Comparison of ENCODE assay signal across 8 cellular contexts in the genomic region with DNA sequence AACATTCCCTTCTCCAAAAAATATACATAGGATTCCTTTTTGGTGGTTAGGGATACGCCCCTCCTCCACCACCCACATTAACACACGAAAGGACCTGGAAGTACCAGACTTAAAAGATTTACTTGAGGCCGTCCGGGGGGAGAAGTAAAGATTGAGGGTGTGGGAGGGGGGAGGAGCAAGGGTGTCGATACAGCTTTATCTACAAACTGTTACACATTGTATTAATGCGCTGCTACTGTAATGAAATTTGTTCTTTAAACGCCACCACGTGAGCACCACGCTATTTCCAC.
DNase-seq lines count a peak whose midpoint lies in the region; ATAC-seq and TF ChIP-seq lines count a peak whose summit lies in the region.

No MANE protein-coding gene starts in this region.

- H3K27ac ChIP-seq in WERI-Rb-1 (peak overlapping the region; percentile 93), rectal smooth muscle tissue (ENCODE audit: low read depth, low read length) (peak overlapping the region; percentile 62)

- H3K4me1 ChIP-seq in rectal smooth muscle tissue (ENCODE audit: control insufficient read depth, insufficient read depth, low read length), result peaks cover 3% of the 10 kb centered on the region

- peaks cover 47% of the 10 kb centered on the region for H3K36me3 Mint-ChIP-seq in stimulated activated naive CD8-positive, alpha-beta T cell treated with anti-CD3 and anti-CD28 coated beads, Interleukin-15, Interleukin-2, amounts not matched to agents 100 ng/mL and 50 ng/mL, for 24 hours (ENCODE audit: low read depth)

- no peaks in the 10 kb centered on the region for H3K27me3 Mint-ChIP-seq in stimulated activated naive CD8-positive, alpha-beta T cell treated with anti-CD3 and anti-CD28 coated beads, Interleukin-15, Interleukin-2, amounts not matched to agents 100 ng/mL and 50 ng/mL, for 24 hours

- peak overlapping the region; percentile 98 for H3K4me3 Mint-ChIP-seq in stimulated activated naive CD8-positive, alpha-beta T cell treated with anti-CD3 and anti-CD28 coated beads, Interleukin-15, Interleukin-2, amounts not matched to agents 100 ng/mL and 50 ng/mL, for 24 hours

- no peaks in the 10 kb centered on the region for H3K9me3 Mint-ChIP-seq in stimulated activated naive CD8-positive, alpha-beta T cell treated with anti-CD3 and anti-CD28 coated beads, Interleukin-15, Interleukin-2, amounts not matched to agents 100 ng/mL and 50 ng/mL, for 24 hours

- no peak for ATAC-seq in stimulated activated naive CD8-positive, alpha-beta T cell treated with anti-CD3 and anti-CD28 coated beads, Interleukin-15, Interleukin-2, amounts not matched to agents 100 U/mL and 50 U/mL, for 24 hours

- no peaks in the 10 kb centered on the region for H3K9me3 ChIP-seq in WERI-Rb-1 (ENCODE audit: severe bottlenecking)

- H3K4me1 Mint-ChIP-seq in stimulated activated naive CD8-positive, alpha-beta T cell treated with anti-CD3 and anti-CD28 coated beads, Interleukin-15, Interleukin-2, amounts not matched to agents 100 ng/mL and 50 ng/mL, for 24 hours (ENCODE audit: low read depth), result peaks cover 29% of the 10 kb centered on the region

- no peaks in the 10 kb centered on the region for H3K27me3 ChIP-seq in WERI-Rb-1 (ENCODE audit: insufficient read depth, low read depth, severe bottlenecking)
- no peaks in the 10 kb centered on the region for H3K27me3 ChIP-seq in rectal smooth muscle tissue (ENCODE audit: control insufficient read depth, insufficient read depth, low read length)

- peak overlapping the region; percentile 91 for H3K27ac Mint-ChIP-seq in stimulated activated naive CD8-positive, alpha-beta T cell treated with anti-CD3 and anti-CD28 coated beads, Interleukin-15, Interleukin-2, amounts not matched to agents 100 ng/mL and 50 ng/mL, for 24 hours

- peak overlapping the region; percentile 100 for H3K4me3 ChIP-seq in WERI-Rb-1 (ENCODE audit: low read depth, low read length)
- peak overlapping the region; percentile 88 for H3K4me3 ChIP-seq in fibroblast of pulmonary artery (replicated peaks; ENCODE audit: low read depth, low read length)
- H3K4me3 ChIP-seq in rectal smooth muscle tissue (ENCODE audit: low read length), result peak overlapping the region; percentile 98

- H3K9ac ChIP-seq in rectal smooth muscle tissue (ENCODE audit: low read length), result peak overlapping the region; percentile 36

- peaks cover 50% of the 10 kb centered on the region for H3K36me3 ChIP-seq in WERI-Rb-1
- peaks cover 2% of the 10 kb centered on the region for H3K36me3 ChIP-seq in rectal smooth muscle tissue (ENCODE audit: control insufficient read depth, insufficient read depth, low read length)

- no peak for TF ChIP-seq CTCF in WERI-Rb-1 (IDR thresholded peaks at IDR 0.05; ENCODE audit: low read depth, low read length)
- no peak for TF ChIP-seq CTCF in fibroblast of pulmonary artery (IDR thresholded peaks at IDR 0.05; ENCODE audit: low read length, missing control alignments)
- TF ChIP-seq CTCF in GM10266 (IDR thresholded peaks at IDR 0.05; ENCODE audit: control insufficient read depth, insufficient read depth, low read depth, missing control alignments), result no peak

- DNase-seq in stimulated activated naive CD8-positive, alpha-beta T cell treated with anti-CD3 and anti-CD28 coated beads, Interleukin-15, Interleukin-2, amounts not matched to agents 100 U/mL and 50 U/mL, for 24 hours, result no peak
- DNase-seq in WERI-Rb-1, result peak; percentile 56
- DNase-seq in fibroblast of pulmonary artery (ENCODE audit: low read depth), result no peak
- no peak for DNase-seq in activated effector memory CD4-positive, alpha-beta T cell treated with Interleukin-2 at 50 U/mL for 16 hours
- DNase-seq in GM10266 (ENCODE audit: extremely low spot score), result no peak
- no peak for DNase-seq in GOT3 (lab: John Stamatoyannopoulos, UW)
